In genomic region chr14:74886001-74886400, GRCh38 we compare ENCODE assay signal across 1 cellular context.
A peak's percentile ranks its signal among the peaks of the same experiment; 100 is the strongest.
TF ChIP-seq lines count a peak whose summit lies in the region.

No MANE protein-coding gene starts in this region.

TF ChIP-seq in K562, 482 proteins besides CTCF, POLR2A, EP300 and RAD21:
- peak; percentile 15; the same call in 1 of the 2 replicates for TF ChIP-seq CEBPB (tag; IDR thresholded peaks at IDR 0.05)
- no peak for TF ChIP-seq UBTF (IDR thresholded peaks at IDR 0.05; ENCODE audit: borderline replicate concordance in 1 of 2, low read depth in 2 of 2, low read length in 2 of 2)
- no peak for TF ChIP-seq ELF2 (CRISPR knock-in tag; IDR thresholded peaks at IDR 0.05)
- TF ChIP-seq HMBOX1 (IDR thresholded peaks at IDR 0.05), result peak; percentile 21; the same call in 1 of the 2 replicates
